8 cellular contexts compared by ENCODE assay signal in the genomic region with DNA sequence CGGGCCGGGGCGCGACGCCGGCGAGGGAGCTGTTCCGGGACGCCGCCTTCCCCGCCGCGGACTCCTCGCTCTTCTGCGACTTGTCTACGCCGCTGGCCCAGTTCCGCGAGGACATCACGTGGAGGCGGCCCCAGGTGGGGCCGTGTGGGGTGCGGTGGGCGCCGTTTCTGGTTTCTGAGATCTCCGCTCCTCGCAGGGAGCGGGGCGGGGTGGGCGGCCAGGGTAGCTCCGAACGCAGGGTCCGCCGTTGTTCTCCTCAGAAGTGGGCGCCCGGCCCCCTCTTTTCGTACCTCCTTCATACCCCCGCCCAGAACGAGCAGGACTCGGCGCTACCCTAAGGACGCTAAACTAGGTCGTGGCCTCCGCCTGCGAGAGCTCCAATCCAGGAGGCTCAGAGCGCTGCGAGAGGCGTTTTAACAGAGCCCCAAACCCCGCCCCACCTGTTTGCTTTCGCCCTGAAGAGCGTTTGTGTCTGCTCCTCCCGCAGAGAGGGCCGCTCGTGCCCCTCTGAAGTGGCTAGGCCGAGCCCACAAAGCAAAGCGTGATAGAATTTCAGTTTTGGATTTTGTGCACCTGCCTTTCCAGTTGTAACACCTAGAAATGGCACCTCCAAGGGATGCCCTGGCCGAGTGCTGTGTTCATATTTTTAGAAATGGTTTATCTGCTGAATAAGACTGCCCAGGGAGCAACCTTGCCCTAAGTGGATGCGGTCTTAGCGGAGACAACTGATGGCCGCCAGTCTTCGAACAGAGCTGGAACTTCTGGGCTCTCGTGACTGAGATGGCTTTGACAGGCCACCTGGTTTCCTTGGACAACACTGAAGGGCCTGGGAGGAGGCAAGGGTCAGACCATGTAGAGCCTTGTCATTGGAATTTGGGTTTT. TPM values are rescaled to one million over a fixed set of nuclear protein-coding genes. Genes with fewer than 3 reads are reported as not detected.
DNase-seq lines count a peak whose midpoint lies in the region; ATAC-seq, FAIRE-seq and TF ChIP-seq lines count a peak whose summit lies in the region.

No MANE protein-coding gene starts in this region.

- DNase-seq in AG04450 (ENCODE audit: low read depth, low spot score) (no peak), cardiac fibroblast (ENCODE audit: low read depth in 2 of 2) (peak; percentile 18 to 28), HepG2 (ENCODE audit: low spot score) (peak; percentile 58), NCI-H2171 treated with DMSO at 0.1 percent for 48 hours (lab: John Stamatoyannopoulos, UW) (no peak)
- peak; percentile 51 for DNase-seq in T-helper 2 cell treated with Interferon-gamma antibody and Interleukin-4, amounts not matched to agents 5 μg/mL and 100 μg/mL, for 36 hours (ENCODE audit: low spot score)
- peak; percentile 33 to 59 (median 42) for DNase-seq in stimulated activated naive CD4-positive, alpha-beta T cell (lab: John Stamatoyannopoulos, UW)

- in situ Hi-C loops in HepG2 (cut with HindIII; ENCODE audit: extremely low pct_ligation_motif_present, low pct_unique_long_range_greater_than_20kb) = no loop called here

- CTCF ChIA-PET in AG04450 (lab: Charles Lee) (interaction anchor here (3.3 to 4.0 kb wide), 2 partner anchors 21 to 73 kb away, joined by 22 to 31 read pairs; no protein-coding TSS in a partner anchor), HepG2 (lab: Yijun Ruan, JAX; ENCODE audit: low intra/inter-chr PET ratio, low total read pairs) (interaction anchor here (1.8 kb wide), 1 partner anchor 17 kb away, joined by 5 read pairs; no protein-coding TSS in a partner anchor)

- TF ChIP-seq RAD21 in Ishikawa (IDR thresholded peaks at IDR 0.05; ENCODE audit: low read depth) = no peak
- TF ChIP-seq RAD21 in HepG2 (CRISPR knock-in tag; IDR thresholded peaks at IDR 0.05) = no peak

- TF ChIP-seq EP300 in Ishikawa (IDR thresholded peaks at IDR 0.05; ENCODE audit: borderline replicate concordance) (no peak), HepG2 (IDR thresholded peaks at IDR 0.05; ENCODE audit: low read depth in 2 of 2, low read length in 2 of 2) (no peak), HepG2 (CRISPR knock-in tag; IDR thresholded peaks at IDR 0.05; ENCODE audit: borderline replicate concordance) (no peak)

- no peak for TF ChIP-seq CTCF in AG04450 (IDR thresholded peaks at IDR 0.05; ENCODE audit: low read depth, low read length)
- TF ChIP-seq CTCF in cardiac fibroblast (IDR thresholded peaks at IDR 0.05; ENCODE audit: low read depth, low read length) = no peak
- TF ChIP-seq CTCF in HepG2 (CRISPR knock-in tag; IDR thresholded peaks at IDR 0.05) = peak; percentile 16

- H3K9ac ChIP-seq in HepG2 (ENCODE audit: insufficient read depth, low read depth, low read length) = peak overlapping the region; percentile 98

- H3K4me3 ChIP-seq in AG04450 (ENCODE audit: low read depth, low read length) (peak overlapping the region; percentile 99), cardiac fibroblast (replicated peaks in 1 of 2; ENCODE audit: low read depth in 2 of 2, low read length in 2 of 2) (peak overlapping the region; percentile 96 to 97), HepG2 (replicated peaks in 1 of 3; ENCODE audit: insufficient read depth in 1 of 3, low read depth in 2 of 3, low read length in 3 of 3) (peak overlapping the region; percentile 83 to 90 (median 88))

- H3K9me3 Mint-ChIP-seq in T-helper 2 cell treated with Interferon-gamma antibody and Interleukin-4, amounts not matched to agents 5 μg/mL and 100 μg/mL, for 36 hours = no peaks in the 10 kb centered on the region

- intact Hi-C loops in HepG2 (cut with micrococcal nuclease; ENCODE audit: unreplicated experiment) = loop anchor here (1.0 kb wide), 2 partner anchors 17 to 39 kb away; no protein-coding TSS in a partner anchor

- H3K27ac ChIP-seq in AG04450 (ENCODE audit: low read depth, low read length) (no peak overlapping the region), HepG2 (ENCODE audit: extremely low read length, insufficient read depth, low read length) (peak overlapping the region; percentile 89)

- H3K79me2 ChIP-seq in HepG2 (ENCODE audit: insufficient read depth, low read length) = peaks cover 65% of the 10 kb centered on the region

- H3K4me1 ChIP-seq in HepG2 (ENCODE audit: insufficient read depth, low read length) = peaks cover 52% of the 10 kb centered on the region

- no peak for TF ChIP-seq POLR2A in HepG2 (IDR thresholded peaks at IDR 0.05; ENCODE audit: insufficient read depth in 1 of 2, low read depth in 2 of 2, low read length in 2 of 2)

- H3K36me3 ChIP-seq in HepG2 (replicated peaks in 1 of 2; ENCODE audit: control insufficient read depth in 1 of 2, insufficient read depth in 2 of 2, low read length in 2 of 2) = peaks cover 20 to 35% of the 10 kb centered on the region in 2 experiments

- H3K27me3 Mint-ChIP-seq in T-helper 2 cell treated with Interferon-gamma antibody and Interleukin-4, amounts not matched to agents 5 μg/mL and 100 μg/mL, for 36 hours (ENCODE audit: low read depth) = no peaks in the 10 kb centered on the region

- peak; percentile 5 for ATAC-seq in GM19025 (IDR thresholded peaks at IDR 0.05; ENCODE audit: low read depth, unreplicated experiment)
- peak; percentile 65 for ATAC-seq in HepG2

- peaks cover 36% of the 10 kb centered on the region for H3K4me1 Mint-ChIP-seq in T-helper 2 cell treated with Interferon-gamma antibody and Interleukin-4, amounts not matched to agents 5 μg/mL and 100 μg/mL, for 36 hours (ENCODE audit: low read depth)

- no peaks in the 10 kb centered on the region; the same call in 1 of the 2 replicates for H3K9me3 ChIP-seq in AG04450 (ENCODE audit: control insufficient read depth, insufficient read depth, low read length)
- no peaks in the 10 kb centered on the region for H3K9me3 ChIP-seq in HepG2 (ENCODE audit: low read length)

- peak overlapping the region; percentile 90 for H3K4me3 Mint-ChIP-seq in T-helper 2 cell treated with Interferon-gamma antibody and Interleukin-4, amounts not matched to agents 5 μg/mL and 100 μg/mL, for 36 hours

- H2AFZ ChIP-seq in HepG2 (ENCODE audit: low read length) = no peak overlapping the region

- peaks cover 17% of the 10 kb centered on the region; the same call in 1 of the 2 replicates for H4K20me1 ChIP-seq in HepG2 (ENCODE audit: insufficient read depth, low read length)

- WGBS in HepG2 (ENCODE audit: low lambda C conversion rate) = 3% methylated on average over 27 of the region's 62 CpGs

- POLR2A ChIA-PET in AG04450 (lab: Yijun Ruan, JAX) = interaction anchor here (0.9 to 2.9 kb wide), 6 partner anchors 11 to 253 kb away, joined by 3 to 22 read pairs (median 9); a partner anchor contains a TSS
- POLR2A ChIA-PET in HepG2 (lab: Yijun Ruan, JAX) = interaction anchor here (1.0 to 6.0 kb wide), 14 partner anchors 9 to 728 kb away, joined by 3 to 149 read pairs (median 8); a partner anchor contains a TSS

- peaks cover 26% of the 10 kb centered on the region for H3K36me3 Mint-ChIP-seq in T-helper 2 cell treated with Interferon-gamma antibody and Interleukin-4, amounts not matched to agents 5 μg/mL and 100 μg/mL, for 36 hours (ENCODE audit: low read depth)

- H3K27ac Mint-ChIP-seq in T-helper 2 cell treated with Interferon-gamma antibody and Interleukin-4, amounts not matched to agents 5 μg/mL and 100 μg/mL, for 36 hours = peak overlapping the region; percentile 89

- BruUV-seq in HepG2 (replicated peaks; lab: Mats Ljungman, UMichigan) = no TSS peak

- peak; percentile 50 for FAIRE-seq in HepG2 (lab: Jason Lieb, UNC)

- H3K27me3 ChIP-seq in AG04450 (ENCODE audit: control insufficient read depth, insufficient read depth, low read length) = no peaks in the 10 kb centered on the region
- H3K27me3 ChIP-seq in HepG2 (ENCODE audit: control insufficient read depth in 1 of 2, insufficient read depth in 2 of 2, low read length in 2 of 2) = peaks cover 0 to 4% of the 10 kb centered on the region in 2 experiments; a peak in 1 of 5 replicates

- peak overlapping the region; percentile 98 for H3K4me2 ChIP-seq in HepG2 (ENCODE audit: low read depth, low read length)

RNA-seq across cellular contexts. Expression of a gene that starts 0.6 kb away (rescaled TPM):
- polyA plus RNA-seq in AG04450 (2011; rRNA removed) = 5.6 and 7.5 TPM in 2 replicates
- 8.2 and 9.1 TPM in 2 replicates for polyA minus RNA-seq in AG04450 (2011; rRNA and poly(A)+ RNA removed)
- total RNA-seq in HepG2 (2016; rRNA removed; fragmentation: Illumina TruSeq; extraction: Trizol) = 16.5 and 32.4 TPM in 2 replicates
- total RNA-seq in HepG2 (2016; cell fraction: cytosol; rRNA removed; fragmentation: Illumina TruSeq; extraction: Trizol; ENCODE audit: low read depth) = 18.3 and 20.3 TPM in 2 replicates
- total RNA-seq in HepG2 (2016; cell fraction: insoluble cytoplasmic fraction; rRNA removed; fragmentation: Illumina TruSeq; extraction: Trizol) = 16.1 and 35.0 TPM in 2 replicates
- 28.2 and 28.4 TPM in 2 replicates for total RNA-seq in HepG2 (2016; cell fraction: membrane; rRNA removed; fragmentation: Illumina TruSeq; extraction: Trizol)
- total RNA-seq in HepG2 (2016; cell fraction: nucleus; rRNA removed; fragmentation: Illumina TruSeq; extraction: Trizol) = 26.3 and 36.2 TPM in 2 replicates
- polyA plus RNA-seq in HepG2 (2011; rRNA removed) = 27.6 and 40.7 TPM in 2 replicates
- 15.8 and 24.7 TPM in 2 replicates for polyA plus RNA-seq in HepG2 (2011; cell fraction: cytosol; rRNA removed)
- 157 and 173 TPM in 2 replicates for polyA plus RNA-seq in HepG2 (2011; cell fraction: nucleus; rRNA removed)
- polyA plus RNA-seq in HepG2 (2012) = 24.4 and 27.6 TPM in 2 replicates
- 9.1 and 9.4 TPM in 2 replicates for polyA plus RNA-seq in HepG2 (2016; cell fraction: cytosol; fragmentation: Illumina TruSeq; extraction: Trizol; ENCODE audit: low read depth)
- polyA plus RNA-seq in HepG2 (2016; cell fraction: insoluble cytoplasmic fraction; fragmentation: Illumina TruSeq; extraction: Trizol; ENCODE audit: low read depth) = 17.4 and 18.2 TPM in 2 replicates
- polyA plus RNA-seq in HepG2 (2016; cell fraction: membrane; fragmentation: Illumina TruSeq; extraction: Trizol; ENCODE audit: low read depth) = 15.5 and 17.2 TPM in 2 replicates
- 59.4 and 61.4 TPM in 2 replicates for polyA plus RNA-seq in HepG2 (2016; cell fraction: nucleus; fragmentation: Illumina TruSeq; extraction: Trizol; ENCODE audit: insufficient read depth, low read depth)
- polyA minus RNA-seq in HepG2 (2011; rRNA and poly(A)+ RNA removed; ENCODE audit: low replicate concordance) = 11.2 and 33.8 TPM in 2 replicates
- polyA minus RNA-seq in HepG2 (2011; cell fraction: cytosol; rRNA and poly(A)+ RNA removed) = 10.8 TPM in 2 replicates
- polyA minus RNA-seq in HepG2 (2011; cell fraction: nucleus; rRNA and poly(A)+ RNA removed) = 50.0 and 57.6 TPM in 2 replicates

RNA-seq across cellular contexts. Expression of a gene that starts 18.9 kb away (rescaled TPM):
- polyA plus RNA-seq in AG04450 (2011; rRNA removed) (7.2 and 15.0 TPM in 2 replicates), HepG2 (2011; rRNA removed) (18.0 and 28.8 TPM in 2 replicates)
- 12.7 and 23.8 TPM in 2 replicates for polyA minus RNA-seq in AG04450 (2011; rRNA and poly(A)+ RNA removed)
- 13.0 and 27.6 TPM in 2 replicates for total RNA-seq in HepG2 (2016; rRNA removed; fragmentation: Illumina TruSeq; extraction: Trizol)
- 21.9 and 24.8 TPM in 2 replicates for total RNA-seq in HepG2 (2016; cell fraction: cytosol; rRNA removed; fragmentation: Illumina TruSeq; extraction: Trizol; ENCODE audit: low read depth)
- 12.9 and 23.2 TPM in 2 replicates for total RNA-seq in HepG2 (2016; cell fraction: insoluble cytoplasmic fraction; rRNA removed; fragmentation: Illumina TruSeq; extraction: Trizol)
- 50.1 and 53.8 TPM in 2 replicates for total RNA-seq in HepG2 (2016; cell fraction: membrane; rRNA removed; fragmentation: Illumina TruSeq; extraction: Trizol)
- total RNA-seq in HepG2 (2016; cell fraction: nucleus; rRNA removed; fragmentation: Illumina TruSeq; extraction: Trizol) = 17.5 and 21.9 TPM in 2 replicates
- 20.3 and 26.3 TPM in 2 replicates for polyA plus RNA-seq in HepG2 (2011; cell fraction: cytosol; rRNA removed)
- 94.3 and 114 TPM in 2 replicates for polyA plus RNA-seq in HepG2 (2011; cell fraction: nucleus; rRNA removed)
- 37.2 and 56.3 TPM in 2 replicates for polyA plus RNA-seq in HepG2 (2012)
- 43.4 and 46.1 TPM in 2 replicates for polyA plus RNA-seq in HepG2 (2016; cell fraction: cytosol; fragmentation: Illumina TruSeq; extraction: Trizol; ENCODE audit: low read depth)
- 40.1 and 49.6 TPM in 2 replicates for polyA plus RNA-seq in HepG2 (2016; cell fraction: insoluble cytoplasmic fraction; fragmentation: Illumina TruSeq; extraction: Trizol; ENCODE audit: low read depth)
- 85.0 and 102 TPM in 2 replicates for polyA plus RNA-seq in HepG2 (2016; cell fraction: membrane; fragmentation: Illumina TruSeq; extraction: Trizol; ENCODE audit: low read depth)
- polyA plus RNA-seq in HepG2 (2016; cell fraction: nucleus; fragmentation: Illumina TruSeq; extraction: Trizol; ENCODE audit: insufficient read depth, low read depth) = 57.9 and 59.3 TPM in 2 replicates
- polyA minus RNA-seq in HepG2 (2011; rRNA and poly(A)+ RNA removed; ENCODE audit: low replicate concordance) = 15.3 and 64.5 TPM in 2 replicates
- 55.0 and 57.6 TPM in 2 replicates for polyA minus RNA-seq in HepG2 (2011; cell fraction: cytosol; rRNA and poly(A)+ RNA removed)
- polyA minus RNA-seq in HepG2 (2011; cell fraction: nucleus; rRNA and poly(A)+ RNA removed) = 18.6 and 21.0 TPM in 2 replicates

RNA-seq across cellular contexts. Expression of a gene that starts 27.0 kb away (rescaled TPM):
- polyA plus RNA-seq in AG04450 (2011; rRNA removed) (4.4 and 6.1 TPM in 2 replicates), HepG2 (2011; rRNA removed) (6.7 and 8.6 TPM in 2 replicates)
- 1.1 TPM in 2 replicates for polyA minus RNA-seq in AG04450 (2011; rRNA and poly(A)+ RNA removed)
- total RNA-seq in HepG2 (2016; rRNA removed; fragmentation: Illumina TruSeq; extraction: Trizol) = 2.5 and 5.2 TPM in 2 replicates
- total RNA-seq in HepG2 (2016; cell fraction: cytosol; rRNA removed; fragmentation: Illumina TruSeq; extraction: Trizol; ENCODE audit: low read depth) = 4.5 and 4.9 TPM in 2 replicates
- total RNA-seq in HepG2 (2016; cell fraction: insoluble cytoplasmic fraction; rRNA removed; fragmentation: Illumina TruSeq; extraction: Trizol) = 2.9 and 5.6 TPM in 2 replicates
- total RNA-seq in HepG2 (2016; cell fraction: membrane; rRNA removed; fragmentation: Illumina TruSeq; extraction: Trizol) = 6.2 and 6.3 TPM in 2 replicates
- 7.1 TPM in 2 replicates for total RNA-seq in HepG2 (2016; cell fraction: nucleus; rRNA removed; fragmentation: Illumina TruSeq; extraction: Trizol)
- 3.4 and 4.1 TPM in 2 replicates for polyA plus RNA-seq in HepG2 (2011; cell fraction: cytosol; rRNA removed)
- polyA plus RNA-seq in HepG2 (2011; cell fraction: nucleus; rRNA removed) = 6.6 and 6.7 TPM in 2 replicates
- polyA plus RNA-seq in HepG2 (2012) = 5.4 and 6.8 TPM in 2 replicates
- 4.9 and 6.2 TPM in 2 replicates for polyA plus RNA-seq in HepG2 (2016; cell fraction: cytosol; fragmentation: Illumina TruSeq; extraction: Trizol; ENCODE audit: low read depth)
- polyA plus RNA-seq in HepG2 (2016; cell fraction: insoluble cytoplasmic fraction; fragmentation: Illumina TruSeq; extraction: Trizol; ENCODE audit: low read depth) = 3.9 and 4.1 TPM in 2 replicates
- polyA plus RNA-seq in HepG2 (2016; cell fraction: membrane; fragmentation: Illumina TruSeq; extraction: Trizol; ENCODE audit: low read depth) = 5.5 and 7.1 TPM in 2 replicates
- 11.1 and 15.5 TPM in 2 replicates for polyA plus RNA-seq in HepG2 (2016; cell fraction: nucleus; fragmentation: Illumina TruSeq; extraction: Trizol; ENCODE audit: insufficient read depth, low read depth)
- polyA minus RNA-seq in HepG2 (2011; rRNA and poly(A)+ RNA removed; ENCODE audit: low replicate concordance) = 2.8 and 4.2 TPM in 2 replicates
- polyA minus RNA-seq in HepG2 (2011; cell fraction: cytosol; rRNA and poly(A)+ RNA removed) = 1.7 and 2.2 TPM in 2 replicates
- polyA minus RNA-seq in HepG2 (2011; cell fraction: nucleus; rRNA and poly(A)+ RNA removed) = 11.5 and 12.3 TPM in 2 replicates

RNA-seq across cellular contexts. Expression of a gene that starts 29.4 kb away (rescaled TPM):
- 2.9 and 3.1 TPM in 2 replicates for polyA plus RNA-seq in AG04450 (2011; rRNA removed)
- 7.2 and 8.8 TPM in 2 replicates for polyA minus RNA-seq in AG04450 (2011; rRNA and poly(A)+ RNA removed)
- 7.3 and 11.7 TPM in 2 replicates for total RNA-seq in HepG2 (2016; rRNA removed; fragmentation: Illumina TruSeq; extraction: Trizol)
- total RNA-seq in HepG2 (2016; cell fraction: cytosol; rRNA removed; fragmentation: Illumina TruSeq; extraction: Trizol; ENCODE audit: low read depth) = 9.7 and 12.6 TPM in 2 replicates
- 8.8 and 12.4 TPM in 2 replicates for total RNA-seq in HepG2 (2016; cell fraction: insoluble cytoplasmic fraction; rRNA removed; fragmentation: Illumina TruSeq; extraction: Trizol)
- total RNA-seq in HepG2 (2016; cell fraction: membrane; rRNA removed; fragmentation: Illumina TruSeq; extraction: Trizol) = 10.6 and 11.9 TPM in 2 replicates
- total RNA-seq in HepG2 (2016; cell fraction: nucleus; rRNA removed; fragmentation: Illumina TruSeq; extraction: Trizol) = 23.2 and 30.1 TPM in 2 replicates
- 18.8 and 20.5 TPM in 2 replicates for polyA plus RNA-seq in HepG2 (2011; rRNA removed)
- polyA plus RNA-seq in HepG2 (2011; cell fraction: cytosol; rRNA removed) = 11.7 and 12.1 TPM in 2 replicates
- polyA plus RNA-seq in HepG2 (2011; cell fraction: nucleus; rRNA removed) = 55.1 and 66.4 TPM in 2 replicates
- polyA plus RNA-seq in HepG2 (2012) = 8.0 and 8.9 TPM in 2 replicates
- polyA plus RNA-seq in HepG2 (2016; cell fraction: cytosol; fragmentation: Illumina TruSeq; extraction: Trizol; ENCODE audit: low read depth) = 2.6 and 3.4 TPM in 2 replicates
- polyA plus RNA-seq in HepG2 (2016; cell fraction: insoluble cytoplasmic fraction; fragmentation: Illumina TruSeq; extraction: Trizol; ENCODE audit: low read depth) = 7.8 and 8.8 TPM in 2 replicates
- 4.9 and 6.3 TPM in 2 replicates for polyA plus RNA-seq in HepG2 (2016; cell fraction: membrane; fragmentation: Illumina TruSeq; extraction: Trizol; ENCODE audit: low read depth)
- polyA plus RNA-seq in HepG2 (2016; cell fraction: nucleus; fragmentation: Illumina TruSeq; extraction: Trizol; ENCODE audit: insufficient read depth, low read depth) = 30.4 and 35.4 TPM in 2 replicates
- polyA minus RNA-seq in HepG2 (2011; rRNA and poly(A)+ RNA removed; ENCODE audit: low replicate concordance) = 41.3 and 43.1 TPM in 2 replicates
- 6.0 and 6.9 TPM in 2 replicates for polyA minus RNA-seq in HepG2 (2011; cell fraction: cytosol; rRNA and poly(A)+ RNA removed)
- polyA minus RNA-seq in HepG2 (2011; cell fraction: nucleus; rRNA and poly(A)+ RNA removed) = 52.8 and 56.1 TPM in 2 replicates

RNA-seq across cellular contexts. Expression of a gene that starts 38.1 kb away (rescaled TPM):
- polyA plus RNA-seq in AG04450 (2011; rRNA removed) (0.05 and 0.06 TPM in 2 replicates), HepG2 (2011; rRNA removed) (44.2 and 60.8 TPM in 2 replicates)
- polyA minus RNA-seq in AG04450 (2011; rRNA and poly(A)+ RNA removed) = 0.04 TPM in 1 of 2 replicates, not detected in the other
- 21.6 and 27.1 TPM in 2 replicates for total RNA-seq in HepG2 (2016; rRNA removed; fragmentation: Illumina TruSeq; extraction: Trizol)
- total RNA-seq in HepG2 (2016; cell fraction: cytosol; rRNA removed; fragmentation: Illumina TruSeq; extraction: Trizol; ENCODE audit: low read depth) = 10.2 and 10.8 TPM in 2 replicates
- total RNA-seq in HepG2 (2016; cell fraction: insoluble cytoplasmic fraction; rRNA removed; fragmentation: Illumina TruSeq; extraction: Trizol) = 21.3 and 26.9 TPM in 2 replicates
- 25.5 and 33.7 TPM in 2 replicates for total RNA-seq in HepG2 (2016; cell fraction: membrane; rRNA removed; fragmentation: Illumina TruSeq; extraction: Trizol)
- 19.4 and 20.1 TPM in 2 replicates for total RNA-seq in HepG2 (2016; cell fraction: nucleus; rRNA removed; fragmentation: Illumina TruSeq; extraction: Trizol)
- polyA plus RNA-seq in HepG2 (2011; cell fraction: cytosol; rRNA removed) = 37.9 and 80.2 TPM in 2 replicates
- 150 and 165 TPM in 2 replicates for polyA plus RNA-seq in HepG2 (2011; cell fraction: nucleus; rRNA removed)
- 34.0 and 39.9 TPM in 2 replicates for polyA plus RNA-seq in HepG2 (2012)
- 6.5 and 7.6 TPM in 2 replicates for polyA plus RNA-seq in HepG2 (2016; cell fraction: cytosol; fragmentation: Illumina TruSeq; extraction: Trizol; ENCODE audit: low read depth)
- polyA plus RNA-seq in HepG2 (2016; cell fraction: insoluble cytoplasmic fraction; fragmentation: Illumina TruSeq; extraction: Trizol; ENCODE audit: low read depth) = 14.4 and 15.8 TPM in 2 replicates
- polyA plus RNA-seq in HepG2 (2016; cell fraction: membrane; fragmentation: Illumina TruSeq; extraction: Trizol; ENCODE audit: low read depth) = 17.8 and 17.9 TPM in 2 replicates
- 29.6 and 37.8 TPM in 2 replicates for polyA plus RNA-seq in HepG2 (2016; cell fraction: nucleus; fragmentation: Illumina TruSeq; extraction: Trizol; ENCODE audit: insufficient read depth, low read depth)
- 0.14 and 219 TPM in 2 replicates for polyA minus RNA-seq in HepG2 (2011; rRNA and poly(A)+ RNA removed; ENCODE audit: low replicate concordance)
- 44.3 and 46.7 TPM in 2 replicates for polyA minus RNA-seq in HepG2 (2011; cell fraction: cytosol; rRNA and poly(A)+ RNA removed)
- polyA minus RNA-seq in HepG2 (2011; cell fraction: nucleus; rRNA and poly(A)+ RNA removed) = 30.9 and 33.3 TPM in 2 replicates

Comparison
In these comparisons a context has a peak if more than half of its experiments do, and no peak if none do; other contexts are left out.
1. DNase-seq: peak in T-helper 2 cell treated with Interferon-gamma antibody and Interleukin-4, amounts not matched to agents 5 μg/mL and 100 μg/mL, for 36 hours (single experiment), cardiac fibroblast (2 of 2), HepG2 (single experiment) and stimulated activated naive CD4-positive, alpha-beta T cell (6 of 6); none in AG04450 (single experiment) and NCI-H2171 treated with DMSO at 0.1 percent for 48 hours (single experiment).
2. Peak in every context shown above with its lines, with median percentiles within 50 percentile points of each other: H3K4me3 ChIP-seq.